12 cellular contexts compared by ENCODE assay signal in the genomic region with DNA sequence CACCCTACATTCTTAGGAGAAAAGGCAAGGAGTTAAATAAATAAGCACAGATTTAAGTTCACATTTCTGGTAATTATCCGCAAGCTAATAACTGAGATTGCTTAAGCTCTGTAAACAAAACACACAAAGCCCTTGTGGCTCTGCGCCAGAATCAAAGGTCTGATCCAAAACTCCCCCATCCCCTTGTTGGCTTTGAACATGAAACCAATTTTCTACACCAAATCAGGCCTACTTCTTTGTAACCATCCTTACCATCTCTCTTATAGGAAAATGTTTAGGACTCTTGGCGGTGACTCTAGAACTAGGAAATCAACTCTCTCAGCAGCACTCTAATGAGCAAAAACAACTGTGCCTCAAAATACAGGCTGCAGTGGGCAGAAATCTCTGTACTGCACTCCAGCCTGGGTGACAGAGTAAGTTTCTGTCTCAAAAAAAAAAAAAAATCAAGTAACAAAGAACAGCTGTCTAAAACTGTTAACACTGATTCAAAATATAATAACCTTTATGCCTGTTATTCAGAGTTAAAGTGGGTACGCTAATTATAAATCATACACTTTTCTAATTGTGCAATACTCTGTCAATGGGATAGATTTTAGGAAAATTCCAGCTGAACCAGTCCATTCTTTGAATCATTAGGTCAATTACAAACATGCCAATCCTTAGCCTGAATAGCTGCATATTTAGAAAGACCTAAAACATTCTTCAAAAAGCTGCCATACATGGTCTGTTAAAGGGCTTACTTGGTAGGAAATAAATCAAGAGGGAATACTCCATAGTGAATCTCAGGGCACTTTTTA. TPM values are rescaled to one million over a fixed set of nuclear protein-coding genes. Genes with fewer than 3 reads are reported as not detected.
DNase-seq lines count a peak whose midpoint lies in the region; ATAC-seq, FAIRE-seq and TF ChIP-seq lines count a peak whose summit lies in the region.
"Had no signal": no experiment of that assay in that cellular context is flagged by ENCODE, and none has a peak within 500 bp of the region (broad histone marks: within the 10 kb centered on the region; RNA-seq: fewer than 3 reads in every experiment).

No MANE protein-coding gene starts in this region.

- TF ChIP-seq CTCF in keratinocyte (optimal IDR thresholded peaks at IDR 0.05 in 1 of 3, IDR thresholded peaks at IDR 0.05 in 1 of 3, conservative IDR thresholded peaks at IDR 0.05 in 1 of 3; ENCODE audit: extremely low read depth in 1 of 3, insufficient read depth in 2 of 3, low read length in 3 of 3), result no peak
- TF ChIP-seq CTCF in thyroid gland (IDR thresholded peaks at IDR 0.05), result no peak

- H3K36me3 ChIP-seq in SJCRH30, result no peaks in the 10 kb centered on the region
- H3K36me3 ChIP-seq in keratinocyte (ENCODE audit: control insufficient read depth in 2 of 2, extremely low read depth in 1 of 2, insufficient read depth in 2 of 2, low read length in 2 of 2), result no peaks in the 10 kb centered on the region
- H3K36me3 ChIP-seq in thyroid gland, result no peaks in the 10 kb centered on the region

- no peak overlapping the region for H3K9ac ChIP-seq in keratinocyte (ENCODE audit: control insufficient read depth, extremely low read depth, insufficient read depth, low read length)

- no peaks in the 10 kb centered on the region for H3K9me1 ChIP-seq in keratinocyte (ENCODE audit: control insufficient read depth, extremely low read depth, insufficient read depth, low read length)

- TF ChIP-seq POLR2A in thyroid gland (IDR thresholded peaks at IDR 0.05), result no peak

- peaks cover 35% of the 10 kb centered on the region for H3K4me1 ChIP-seq in SJCRH30
- H3K4me1 ChIP-seq in keratinocyte (ENCODE audit: control insufficient read depth, extremely low read depth, insufficient read depth, low read length), result peaks cover 7% of the 10 kb centered on the region
- H3K4me1 ChIP-seq in thyroid gland, result peaks cover 0 to 6% of the 10 kb centered on the region in 2 donors

- H3K79me2 ChIP-seq in keratinocyte (ENCODE audit: control insufficient read depth, insufficient read depth, low read length), result peaks cover 44% of the 10 kb centered on the region

- dilution Hi-C loops in keratinocyte (cut with MboI; ENCODE audit: extremely low pct_ligation_motif_present, low sequenced_read_pairs), result no loop called here

- H4K20me1 ChIP-seq in keratinocyte (ENCODE audit: control insufficient read depth, extremely low read depth, insufficient read depth, low read length), result no peaks in the 10 kb centered on the region

- intact Hi-C loops in thyroid gland (cut with DNase I), result no loop called here

- no peaks in the 10 kb centered on the region for H3K9me3 ChIP-seq in SJCRH30 (replicated peaks)
- no peaks in the 10 kb centered on the region for H3K9me3 ChIP-seq in keratinocyte (ENCODE audit: control insufficient read depth, low read depth, low read length)
- no peaks in the 10 kb centered on the region for H3K9me3 ChIP-seq in thyroid gland

- H3K4me3 ChIP-seq in SJCRH30 (no peak overlapping the region), keratinocyte (ENCODE audit: control insufficient read depth in 2 of 3, extremely low read depth in 1 of 3, insufficient read depth in 2 of 3, low read depth in 1 of 3, low read length in 3 of 3) (no peak overlapping the region), thyroid gland (replicated peaks in 1 of 3) (no peak overlapping the region)

- FAIRE-seq in keratinocyte (lab: Jason Lieb, UNC), result no peak
- FAIRE-seq: GM18507 had no signal

- DNase-seq in NCI-H2081 (lab: John Stamatoyannopoulos, UW), result peak; percentile 19 to 61
- DNase-seq in NCI-H2081 treated with DMSO at 0.1 percent for 48 hours (lab: John Stamatoyannopoulos, UW), result no peak
- DNase-seq in SJCRH30, result peak; percentile 51 to 70
- DNase-seq in keratinocyte (ENCODE audit: low read depth, low spot score), result no peak
- DNase-seq in thyroid gland, result peak; percentile 15 to 27
- DNase-seq in mesenteric fat pad (ENCODE audit: low spot score), result no peak
- DNase-seq in LoVo (ENCODE audit: low spot score), result no peak
- DNase-seq: ACHN, activated gamma-delta T cell treated with Interleukin-2 at 50 U/mL for 16 hours, cortex of kidney had no signal

- no peak overlapping the region for H2AFZ ChIP-seq in keratinocyte (ENCODE audit: control insufficient read depth, low read length)

- ATAC-seq in GM18868 (IDR thresholded peaks at IDR 0.05; ENCODE audit: unreplicated experiment), result no peak

- H3K4me2 ChIP-seq in keratinocyte (ENCODE audit: control insufficient read depth, extremely low read depth, insufficient read depth, low read depth, low read length), result peak overlapping the region; percentile 5

- WGBS in thyroid gland, 2 donors, result 73% methylated on average over 4 of the region's 4 CpGs

- H3K27ac ChIP-seq in SJCRH30, result peak overlapping the region; percentile 47
- H3K27ac ChIP-seq in keratinocyte (ENCODE audit: control insufficient read depth, insufficient read depth, low read length), result no peak overlapping the region
- peak overlapping the region in 1 of 3 donors; percentile 44 for H3K27ac ChIP-seq in thyroid gland

- H3K27me3 ChIP-seq in SJCRH30 (no peaks in the 10 kb centered on the region), keratinocyte (ENCODE audit: control insufficient read depth, extremely low read depth, insufficient read depth, low read length) (no peaks in the 10 kb centered on the region), thyroid gland (no peaks in the 10 kb centered on the region)

RNA-seq across cellular contexts. Expression of a gene that starts 25.7 kb away (rescaled TPM):
- 24.1 and 25.7 TPM in 2 replicates for total RNA-seq in SJCRH30 (2014; rRNA removed; shearing (Covaris generic))
- 8.8 to 13.8 TPM (median 11.6 TPM) in 3 replicates for polyA plus RNA-seq in keratinocyte
- polyA plus RNA-seq in keratinocyte (2011; ENCODE audit: low read depth), result 1.9 TPM
- polyA plus RNA-seq in keratinocyte (2011; cell fraction: cytosol; rRNA removed), result 4.7 and 8.4 TPM in 2 replicates
- 14.4 and 17.8 TPM in 2 replicates for polyA plus RNA-seq in keratinocyte (2011; cell fraction: nucleus; rRNA removed)
- 1.6 and 10.0 TPM in 2 replicates for polyA plus RNA-seq in keratinocyte (2012; ENCODE audit: low replicate concordance)
- polyA minus RNA-seq in keratinocyte, result 27.7 to 34.2 TPM (median 29.3 TPM) in 3 replicates
- 14.8 TPM for polyA minus RNA-seq in keratinocyte (2011; cell fraction: cytosol; rRNA and poly(A)+ RNA removed)
- polyA minus RNA-seq in keratinocyte (2011; cell fraction: nucleus; rRNA and poly(A)+ RNA removed), result 23.8 and 49.2 TPM in 2 replicates
- total RNA-seq in thyroid gland, result 10 to 100 TPM in 3 of 4 donors, 1 to 10 TPM in 1; 9.1 to 29.6 (median 19.7) TPM
- total RNA-seq in mesenteric fat pad, result 9.4 TPM

Comparison
In these comparisons a context has a peak if more than half of its experiments do, and no peak if none do; other contexts are left out.
1. DNase-seq: peak in NCI-H2081 (2 of 2), SJCRH30 (2 of 2) and thyroid gland (2 of 2); none in NCI-H2081 treated with DMSO at 0.1 percent for 48 hours (single experiment), keratinocyte (single experiment), mesenteric fat pad (single experiment) and LoVo (single experiment).